In the genomic region with DNA sequence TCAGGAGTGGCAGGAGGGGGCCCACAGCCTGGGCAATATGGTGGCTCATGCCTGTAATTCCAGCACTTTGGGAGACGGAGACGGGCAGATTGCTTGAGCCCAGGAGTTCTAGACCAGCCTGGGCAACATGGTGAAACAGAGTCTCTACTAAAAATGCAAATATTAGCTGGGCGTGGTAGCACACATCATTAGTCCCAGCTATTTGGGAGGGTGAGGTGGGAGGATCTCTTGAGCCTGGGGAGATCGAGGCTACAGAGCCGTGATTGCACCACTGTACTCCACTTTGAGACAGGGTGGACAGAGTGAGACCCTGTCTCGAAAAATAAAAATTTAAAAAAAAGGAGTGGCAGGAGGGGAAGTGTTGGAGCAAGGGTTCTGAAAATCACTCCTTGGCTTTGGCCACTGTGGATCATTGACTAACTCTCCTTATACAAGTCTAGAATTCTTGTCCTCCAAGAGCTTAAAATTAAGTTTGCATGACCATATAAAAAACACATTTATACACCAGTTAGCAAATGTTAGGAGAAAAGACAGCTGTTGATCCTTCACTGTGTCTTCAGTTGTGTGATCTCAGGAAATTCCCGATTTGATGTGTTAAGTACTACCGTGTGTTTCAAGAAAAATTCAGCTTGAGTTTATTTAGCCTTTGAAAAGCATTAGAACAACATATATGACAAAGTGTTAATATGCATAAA, we compare ENCODE assay signal across 1 cellular context.
TF ChIP-seq lines count a peak whose summit lies in the region.

No MANE protein-coding gene starts in this region.

TF ChIP-seq in PFSK-1, 5 proteins besides CTCF, POLR2A, EP300 and RAD21 (continued from another document):
- TF ChIP-seq, protein P1, sequence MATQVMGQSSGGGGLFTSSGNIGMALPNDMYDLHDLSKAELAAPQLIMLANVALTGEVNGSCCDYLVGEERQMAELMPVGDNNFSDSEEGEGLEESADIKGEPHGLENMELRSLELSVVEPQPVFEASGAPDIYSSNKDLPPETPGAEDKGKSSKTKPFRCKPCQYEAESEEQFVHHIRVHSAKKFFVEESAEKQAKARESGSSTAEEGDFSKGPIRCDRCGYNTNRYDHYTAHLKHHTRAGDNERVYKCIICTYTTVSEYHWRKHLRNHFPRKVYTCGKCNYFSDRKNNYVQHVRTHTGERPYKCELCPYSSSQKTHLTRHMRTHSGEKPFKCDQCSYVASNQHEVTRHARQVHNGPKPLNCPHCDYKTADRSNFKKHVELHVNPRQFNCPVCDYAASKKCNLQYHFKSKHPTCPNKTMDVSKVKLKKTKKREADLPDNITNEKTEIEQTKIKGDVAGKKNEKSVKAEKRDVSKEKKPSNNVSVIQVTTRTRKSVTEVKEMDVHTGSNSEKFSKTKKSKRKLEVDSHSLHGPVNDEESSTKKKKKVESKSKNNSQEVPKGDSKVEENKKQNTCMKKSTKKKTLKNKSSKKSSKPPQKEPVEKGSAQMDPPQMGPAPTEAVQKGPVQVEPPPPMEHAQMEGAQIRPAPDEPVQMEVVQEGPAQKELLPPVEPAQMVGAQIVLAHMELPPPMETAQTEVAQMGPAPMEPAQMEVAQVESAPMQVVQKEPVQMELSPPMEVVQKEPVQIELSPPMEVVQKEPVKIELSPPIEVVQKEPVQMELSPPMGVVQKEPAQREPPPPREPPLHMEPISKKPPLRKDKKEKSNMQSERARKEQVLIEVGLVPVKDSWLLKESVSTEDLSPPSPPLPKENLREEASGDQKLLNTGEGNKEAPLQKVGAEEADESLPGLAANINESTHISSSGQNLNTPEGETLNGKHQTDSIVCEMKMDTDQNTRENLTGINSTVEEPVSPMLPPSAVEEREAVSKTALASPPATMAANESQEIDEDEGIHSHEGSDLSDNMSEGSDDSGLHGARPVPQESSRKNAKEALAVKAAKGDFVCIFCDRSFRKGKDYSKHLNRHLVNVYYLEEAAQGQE (IDR thresholded peaks at IDR 0.05; ENCODE audit: insufficient read depth in 1 of 2, low read depth in 2 of 2, low read length in 2 of 2), result no peak
- TF ChIP-seq TAF1 (IDR thresholded peaks at IDR 0.05; ENCODE audit: borderline replicate concordance, insufficient read depth, low read length), result 0 out of 2 replicates have a peak, but pooled peaks have one; percentile 6
